Comparison of ENCODE assay signal across 2 cellular contexts in genomic region chr17:61583242-61583641, GRCh38.
A peak's percentile ranks its signal among the peaks of the same experiment; 100 is the strongest.
TF ChIP-seq lines count a peak whose summit lies in the region.

No MANE protein-coding gene starts in this region.

TF ChIP-seq in IMR-90, 13 proteins besides CTCF, POLR2A, EP300 and RAD21 (continued from another document):
- TF ChIP-seq USF2 (IDR thresholded peaks at IDR 0.05; ENCODE audit: low read depth, low read length) (no peak), ELK1 (IDR thresholded peaks at IDR 0.05; ENCODE audit: borderline replicate concordance, low read depth, low read length) (no peak)
TF ChIP-seq in IMR-90: peak in this region for 1.

TF ChIP-seq in SK-N-SH treated with all-trans-retinoic acid at 6 μM for 48 hours, 23 proteins besides CTCF, POLR2A, EP300 and RAD21 (continued from another document):
- TF ChIP-seq CREB5 (CRISPR knock-in tag; IDR thresholded peaks at IDR 0.05; ENCODE audit: low read depth) (peak; percentile 95), ISL1 (CRISPR knock-in tag; IDR thresholded peaks at IDR 0.05) (peak; percentile 73), TSHZ2 (CRISPR knock-in tag; IDR thresholded peaks at IDR 0.05) (peak; percentile 89; the same call in 1 of the 2 replicates), BACH2 (CRISPR knock-in tag; IDR thresholded peaks at IDR 0.05; ENCODE audit: borderline replicate concordance) (peak; percentile 94), CSRNP3 (CRISPR knock-in tag; IDR thresholded peaks at IDR 0.05) (peak; percentile 70; the same call in 1 of the 2 replicates), POU6F1 (CRISPR knock-in tag; IDR thresholded peaks at IDR 0.05; ENCODE audit: borderline replicate concordance, low read depth) (no peak; the same call in 1 of the 2 replicates), ZNF8 (CRISPR knock-in tag; IDR thresholded peaks at IDR 0.05) (peak; percentile 65), ZNF70 (CRISPR knock-in tag; IDR thresholded peaks at IDR 0.05) (0 out of 2 replicates have a peak, but pooled peaks have one; percentile 37), CSDC2 (CRISPR knock-in tag; IDR thresholded peaks at IDR 0.05) (no peak), RARB (CRISPR knock-in tag; IDR thresholded peaks at IDR 0.05) (no peak), TCF4 (CRISPR knock-in tag; IDR thresholded peaks at IDR 0.05; ENCODE audit: borderline replicate concordance) (peak; percentile 98), OSR1 (CRISPR knock-in tag; IDR thresholded peaks at IDR 0.05) (no peak), ZNF565 (CRISPR knock-in tag; conservative IDR thresholded peaks at IDR 0.05; ENCODE audit: low read depth) (peak; percentile 82), ZC3H10 (CRISPR knock-in tag; IDR thresholded peaks at IDR 0.05) (no peak), ZFP3 (CRISPR knock-in tag; IDR thresholded peaks at IDR 0.05) (no peak), PATZ1 (CRISPR knock-in tag; IDR thresholded peaks at IDR 0.05; ENCODE audit: borderline replicate concordance) (no peak), PPARA (CRISPR knock-in tag; IDR thresholded peaks at IDR 0.05; ENCODE audit: borderline replicate concordance) (no peak), ARNTL (CRISPR knock-in tag; IDR thresholded peaks at IDR 0.05; ENCODE audit: borderline replicate concordance, low read depth) (no peak), ESRRG (CRISPR knock-in tag; IDR thresholded peaks at IDR 0.05) (no peak), SNAI2 (CRISPR knock-in tag; IDR thresholded peaks at IDR 0.05) (peak; percentile 73; the same call in 1 of the 2 replicates), ZFP30 (CRISPR knock-in tag; IDR thresholded peaks at IDR 0.05) (peak; percentile 60; the same call in 1 of the 2 replicates)
